In genomic region chrX:136906921-136907510, GRCh38 we compare ENCODE assay signal across 26 cellular contexts. TPM values are rescaled to one million over a fixed set of nuclear protein-coding genes. Genes with fewer than 3 reads are reported as not detected.
A peak's percentile ranks its signal among the peaks of the same experiment; 100 is the strongest.
DNase-seq lines count a peak whose midpoint lies in the region; ATAC-seq, FAIRE-seq and TF ChIP-seq lines count a peak whose summit lies in the region.
"Had no signal": no experiment of that assay in that cellular context is flagged by ENCODE, and none has a peak within 500 bp of the region (broad histone marks: within the 10 kb centered on the region; RNA-seq: fewer than 3 reads in every experiment).

No MANE protein-coding gene starts in this region.

- no peak overlapping the region for H4K8ac ChIP-seq in neuronal stem cell (ENCODE audit: low read depth, low read length)

- no peak overlapping the region for H3K4me3 ChIP-seq in astrocyte (ENCODE audit: insufficient read depth, low read depth, low read length)
- H3K4me3 ChIP-seq in neuronal stem cell (ENCODE audit: low read length in 2 of 2): no peak overlapping the region

- H3K9ac ChIP-seq in astrocyte (ENCODE audit: low read length) (no peak overlapping the region), neuronal stem cell (ENCODE audit: low read depth, low read length, poor library complexity) (no peak overlapping the region)
- H3K9ac ChIP-seq: SK-N-SH had no signal

- H3K79me1 ChIP-seq in neuronal stem cell (ENCODE audit: low read depth, low read length): no peaks in the 10 kb centered on the region

- peak; percentile 76 for FAIRE-seq in astrocyte (lab: Jason Lieb, UNC)
- FAIRE-seq: H54, HepG2 had no signal

- H2BK5ac ChIP-seq in neuronal stem cell (ENCODE audit: low read length): no peak overlapping the region

- no peak overlapping the region for H3K18ac ChIP-seq in neuronal stem cell (ENCODE audit: low read length)

- H3K27me3 ChIP-seq in astrocyte (ENCODE audit: insufficient read depth, low read length): no peaks in the 10 kb centered on the region
- no peaks in the 10 kb centered on the region for H3K27me3 ChIP-seq in neuronal stem cell (ENCODE audit: control insufficient read depth in 3 of 3, insufficient read depth in 3 of 3, low read depth in 1 of 3, low read length in 3 of 3)

- no peak overlapping the region for H2BK12ac ChIP-seq in neuronal stem cell (ENCODE audit: low read length)

- no peak overlapping the region for H3K4me3 Mint-ChIP-seq in astrocyte (ENCODE audit: unreplicated experiment)

- H3K4me1 ChIP-seq in astrocyte (ENCODE audit: insufficient read depth, low read length): no peaks in the 10 kb centered on the region
- peaks cover 0 to 2% of the 10 kb centered on the region in 2 donors for H3K4me1 ChIP-seq in neuronal stem cell (ENCODE audit: control insufficient read depth in 2 of 2, insufficient read depth in 1 of 2, low read depth in 1 of 2, low read length in 2 of 2)

- H3K79me2 ChIP-seq in astrocyte (ENCODE audit: insufficient read depth, low read length): no peaks in the 10 kb centered on the region

- H2AFZ ChIP-seq in astrocyte (ENCODE audit: low read depth, low read length): no peak overlapping the region
- peak overlapping the region; percentile 47 for H2AFZ ChIP-seq in neuronal stem cell (ENCODE audit: low read length)

- no peak overlapping the region for H3K27ac Mint-ChIP-seq in astrocyte (ENCODE audit: unreplicated experiment)

- no CpG with 5 or more reads among the region's 14 CpGs for WGBS in neuronal stem cell (ENCODE audit: extremely low coverage in 2 of 2, insufficient read length in 2 of 2, insufficient replicate concordance in 1 of 2), 2 donors

- ATAC-seq in HG03045 (IDR thresholded peaks at IDR 0.05; ENCODE audit: unreplicated experiment): no peak
- ATAC-seq: HepG2 had no signal

- no peak overlapping the region for H4K91ac ChIP-seq in neuronal stem cell (ENCODE audit: low read depth, low read length, poor library complexity)

- no peaks in the 10 kb centered on the region for H3K9me3 Mint-ChIP-seq in astrocyte (ENCODE audit: unreplicated experiment)

- H3K4me2 ChIP-seq in astrocyte (ENCODE audit: low read length): no peak overlapping the region
- no peak overlapping the region for H3K4me2 ChIP-seq in neuronal stem cell (ENCODE audit: insufficient read depth, low read length, poor library complexity, severe bottlenecking)
- H3K4me2 ChIP-seq: SK-N-SH had no signal

- no peaks in the 10 kb centered on the region for H3K36me3 ChIP-seq in astrocyte (ENCODE audit: insufficient read depth, low read length)
- H3K36me3 ChIP-seq in neuronal stem cell (replicated peaks in 1 of 2; ENCODE audit: control insufficient read depth in 2 of 2, insufficient read depth in 2 of 2, low read length in 2 of 2): no peaks in the 10 kb centered on the region

- H3K36me3 Mint-ChIP-seq in astrocyte (ENCODE audit: low read depth, unreplicated experiment): no peaks in the 10 kb centered on the region

- TF ChIP-seq CTCF in astrocyte (IDR thresholded peaks at IDR 0.05; ENCODE audit: insufficient read depth, low read depth, low read length): no peak

- no peak overlapping the region for H2AK5ac ChIP-seq in neuronal stem cell (ENCODE audit: low read depth, low read length)

- no peak overlapping the region for H2BK120ac ChIP-seq in neuronal stem cell (ENCODE audit: low read depth, low read length)

- no peak overlapping the region for H3K4ac ChIP-seq in neuronal stem cell (ENCODE audit: low read length)

- no peaks in the 10 kb centered on the region for H3K27me3 Mint-ChIP-seq in astrocyte (ENCODE audit: low read depth, unreplicated experiment)

- H3K9me3 ChIP-seq in astrocyte (ENCODE audit: insufficient read depth, low read depth, low read length): no peaks in the 10 kb centered on the region
- no peaks in the 10 kb centered on the region for H3K9me3 ChIP-seq in neuronal stem cell (replicated peaks in 1 of 2; ENCODE audit: control insufficient read depth in 2 of 2, insufficient read depth in 1 of 2, low read depth in 1 of 2, low read length in 2 of 2)
- H3K9me3 ChIP-seq: SK-N-SH had no signal

- H3K23ac ChIP-seq in neuronal stem cell (ENCODE audit: low read depth, low read length, poor library complexity): no peak overlapping the region

- DNase-seq in DMS153 (lab: John Stamatoyannopoulos, UW): peak; percentile 17
- DNase-seq in DMS153 treated with DMSO at 0.1 percent for 48 hours (lab: John Stamatoyannopoulos, UW; ENCODE audit: unreplicated experiment): no peak
- peak; percentile 0 for DNase-seq in COLO668 (lab: John Stamatoyannopoulos, UW; ENCODE audit: unreplicated experiment)
- no peak for DNase-seq in astrocyte (ENCODE audit: low read depth)
- no peak for DNase-seq in neuronal stem cell (ENCODE audit: low spot score)
- DNase-seq in activated effector memory CD4-positive, alpha-beta T cell treated with anti-CD3 and anti-CD28 coated beads, Interleukin-2, amount 50 U/mL, for 16 hours: no peak
- no peak for DNase-seq in NCI-H2081 treated with DMSO at 0.1 percent for 48 hours (lab: John Stamatoyannopoulos, UW)
- DNase-seq: 8988T; AML-193; CD8-positive, alpha-beta memory T cell; KBM-7; MM.1S; NCI-H1048; NCI-H1436; NCI-H187 treated with DMSO at 0.1 percent for 48 hours; NCI-H2227 treated with DMSO at 0.1 percent for 48 hours; NCI-H510A; NK-92 treated with Interleukin-12 subunit alpha and Interleukin-12 subunit beta, amount 100 ng/mL, for 24 hours; SIG-M5; SK-N-SH; T-helper 2 cell had no signal

- no peak overlapping the region for H3K14ac ChIP-seq in neuronal stem cell (ENCODE audit: low read length)

- H2BK15ac ChIP-seq in neuronal stem cell (ENCODE audit: low read length): peak overlapping the region; percentile 16

- H3K4me1 Mint-ChIP-seq in astrocyte (ENCODE audit: low read depth, unreplicated experiment): peaks cover 4% of the 10 kb centered on the region

- H3K27ac ChIP-seq in astrocyte (ENCODE audit: low read depth, low read length) (no peak overlapping the region), neuronal stem cell (replicated peaks; ENCODE audit: low read length) (no peak overlapping the region)
- H3K27ac ChIP-seq: C4-2B, HL-60 had no signal

- H4K20me1 ChIP-seq in astrocyte (ENCODE audit: insufficient read depth, low read length): no peaks in the 10 kb centered on the region

RNA-seq across cellular contexts. Expression of gene RBMX, which starts 26.5 kb away (rescaled TPM):
- total RNA-seq in astrocyte: 120 and 133 TPM in 2 replicates
- 553 TPM for polyA plus RNA-seq in neuronal stem cell (2013, experiment 1 of 2)
- polyA plus RNA-seq in neuronal stem cell (2013, experiment 2 of 2): 547 TPM

Comparison
In these comparisons a context has a peak if more than half of its experiments do, and no peak if none do; other contexts are left out.
1. DNase-seq: peak in DMS153 (single experiment) and COLO668 (single experiment); none in DMS153 treated with DMSO at 0.1 percent for 48 hours (single experiment), astrocyte (single experiment), neuronal stem cell (single experiment), activated effector memory CD4-positive, alpha-beta T cell treated with anti-CD3 and anti-CD28 coated beads, Interleukin-2, amount 50 U/mL, for 16 hours (single experiment) and NCI-H2081 treated with DMSO at 0.1 percent for 48 hours (single experiment).